ENCODE assay signal across 8 cellular contexts in genomic region chr6:149628865-149629544, GRCh38. TPM values are rescaled to one million over a fixed set of nuclear protein-coding genes. Genes with fewer than 3 reads are reported as not detected.
DNase-seq lines count a peak whose midpoint lies in the region; ATAC-seq and TF ChIP-seq lines count a peak whose summit lies in the region.

No MANE protein-coding gene starts in this region.

- DNase-seq in GM13977 (ENCODE audit: low spot score) (peak; percentile 33), T-cell (no peak), amygdala (lab: John Stamatoyannopoulos, UW) (no peak), AG08395 (ENCODE audit: low spot score) (no peak), activated gamma-delta T cell (lab: John Stamatoyannopoulos, UW) (no peak)
- no peak for DNase-seq in central memory CD8-positive, alpha-beta T cell (ENCODE audit: low spot score in 2 of 2)

- H3K27me3 Mint-ChIP-seq in central memory CD8-positive, alpha-beta T cell, result no peaks in the 10 kb centered on the region
- H3K27me3 Mint-ChIP-seq in T-cell, result no peaks in the 10 kb centered on the region

- ATAC-seq in GM21360 (IDR thresholded peaks at IDR 0.05; ENCODE audit: unreplicated experiment) (peak; percentile 86), HG03159 (IDR thresholded peaks at IDR 0.05; ENCODE audit: unreplicated experiment) (peak; percentile 66), T-cell (replicated peaks in 1 of 4) (no peak)
- no peak for ATAC-seq in central memory CD8-positive, alpha-beta T cell (replicated peaks; ENCODE audit: extremely low read depth, poor library complexity, severe bottlenecking)

- H3K9me3 Mint-ChIP-seq in central memory CD8-positive, alpha-beta T cell, result no peaks in the 10 kb centered on the region
- H3K9me3 Mint-ChIP-seq in T-cell, result no peaks in the 10 kb centered on the region

- in situ Hi-C loops in GM13977 (cut with MboI; ENCODE audit: low pct_unique_long_range_greater_than_20kb, low sequenced_read_pairs, unreplicated experiment), result no loop called here

- peaks cover 9% of the 10 kb centered on the region for H3K4me1 Mint-ChIP-seq in central memory CD8-positive, alpha-beta T cell
- peaks cover 0 to 12% (median 0%) of the 10 kb centered on the region in 3 donors for H3K4me1 Mint-ChIP-seq in T-cell

- H3K27ac Mint-ChIP-seq in central memory CD8-positive, alpha-beta T cell (ENCODE audit: low read depth), result peak overlapping the region; percentile 69
- H3K27ac Mint-ChIP-seq in T-cell, result peak overlapping the region in 1 of 2 donors; percentile 3

- peaks cover 40% of the 10 kb centered on the region for H3K36me3 Mint-ChIP-seq in central memory CD8-positive, alpha-beta T cell (ENCODE audit: insufficient read depth)
- H3K36me3 Mint-ChIP-seq in T-cell, result peaks cover 35% of the 10 kb centered on the region

- H3K4me3 Mint-ChIP-seq in central memory CD8-positive, alpha-beta T cell, result no peak overlapping the region
- no peak overlapping the region for H3K4me3 Mint-ChIP-seq in T-cell

- POLR2A ChIA-PET in T-cell (lab: Charles Lee), result no interaction called here

- TF ChIP-seq CTCF in GM13977 (IDR thresholded peaks at IDR 0.05; ENCODE audit: extremely low read depth, insufficient read depth, missing control alignments), result peak; percentile 21

- CTCF ChIA-PET in T-cell (lab: Charles Lee), result no interaction called here

RNA-seq across cellular contexts. Expression of gene KATNA1, which starts 19.5 kb away (rescaled TPM):
- 10 to 100 TPM; 15.2 to 18.2 (median 15.9) TPM for total RNA-seq in T-cell

Comparison
In these comparisons a context has a peak if more than half of its experiments do, and no peak if none do; other contexts are left out.
1. ATAC-seq: peak in GM21360 (single experiment) and HG03159 (single experiment); none in central memory CD8-positive, alpha-beta T cell (single experiment) and T-cell (0 of 4).